ENCODE assay signal across 8 cellular contexts in genomic region chr2:63050916-63051794, GRCh38. TPM values are rescaled to one million over a fixed set of nuclear protein-coding genes. Genes with fewer than 3 reads are reported as not detected.
DNase-seq lines count a peak whose midpoint lies in the region; ATAC-seq and TF ChIP-seq lines count a peak whose summit lies in the region.

No MANE protein-coding gene starts in this region.

- H3K36me3 ChIP-seq in cardiac muscle cell (no peaks in the 10 kb centered on the region), stomach (peaks cover 0 to 13% (median 3%) of the 10 kb centered on the region in 4 donors)

- no peak for ATAC-seq in Right ventricle myocardium inferior
- ATAC-seq in HG03064 (IDR thresholded peaks at IDR 0.05; ENCODE audit: low read depth, unreplicated experiment) = peak; percentile 10
- ATAC-seq in HG02840 (IDR thresholded peaks at IDR 0.05; ENCODE audit: low FRiP score, unreplicated experiment) = no peak

- H3K27me3 ChIP-seq in cardiac muscle cell (peaks cover 100% of the 10 kb centered on the region), stomach (peaks cover 46 to 100% (median 94%) of the 10 kb centered on the region in 3 donors)

- H3K9me3 ChIP-seq in cardiac muscle cell (ENCODE audit: low read depth) (no peaks in the 10 kb centered on the region), iPS-18c (ENCODE audit: control insufficient read depth, insufficient read depth, low read length) (peaks cover 3% of the 10 kb centered on the region), stomach (peaks cover 0 to 40% (median 10%) of the 10 kb centered on the region in 4 donors)

- intact Hi-C loops in Right ventricle myocardium inferior (cut with DNase I) = no loop called here
- intact Hi-C loops in stomach (cut with DNase I; ENCODE audit: low total_unique reads) = no loop called here

- H3K27ac ChIP-seq in cardiac muscle cell = no peak overlapping the region
- peak overlapping the region in 2 of 5 donors; percentile 59 to 60 for H3K27ac ChIP-seq in stomach

- TF ChIP-seq POLR2A in stomach (IDR thresholded peaks at IDR 0.05) = no peak

- DNase-seq in cardiac muscle cell (ENCODE audit: low read depth in 1 of 2, low spot score in 1 of 2) = no peak
- DNase-seq in Right ventricle myocardium inferior (ENCODE audit: missing footprints) = no peak
- peak; percentile 63 for DNase-seq in activated CD8-positive, alpha-beta memory T cell treated with anti-CD3 and anti-CD28 coated beads, Interleukin-2, amount 50 U/mL, for 48 hours
- DNase-seq in stomach = no peak
- DNase-seq in nucleus accumbens (lab: John Stamatoyannopoulos, UW) = no peak

- 5 to 11% (median 9%) methylated on average over 37 to 50 of the region's 50 CpGs for WGBS in stomach, 5 donors

- TF ChIP-seq CTCF in cardiac muscle cell (IDR thresholded peaks at IDR 0.05; ENCODE audit: low read depth, low read length) (no peak), stomach (IDR thresholded peaks at IDR 0.05) (no peak)

- TF ChIP-seq EP300 in stomach (IDR thresholded peaks at IDR 0.05) = no peak

- H3K4me1 ChIP-seq in cardiac muscle cell (ENCODE audit: low read depth) = no peaks in the 10 kb centered on the region
- peaks cover 58 to 79% (median 74%) of the 10 kb centered on the region in 4 donors for H3K4me1 ChIP-seq in stomach

- peak overlapping the region; percentile 60 for H3K4me3 ChIP-seq in cardiac muscle cell
- peak overlapping the region; percentile 67 for H3K4me3 ChIP-seq in iPS-18c (ENCODE audit: insufficient read depth, low read depth, low read length)
- peak overlapping the region; percentile 48 to 78 (median 64) for H3K4me3 ChIP-seq in stomach

RNA-seq across cellular contexts. Expression of gene OTX1, which starts 0.5 kb away (rescaled TPM):
- total RNA-seq in cardiac muscle cell = 0.14 and 0.66 TPM in 2 replicates
- 0.36 TPM in 1 of 2 replicates, not detected in the other for polyA plus RNA-seq in cardiac muscle cell
- total RNA-seq in Right ventricle myocardium inferior = not detected
- total RNA-seq in stomach = not detected
- polyA plus RNA-seq in stomach = under 1 TPM in 2 of 3 donors, not detected in 1; 0.10 to 0.25 TPM
